Comparison of ENCODE assay signal across 1 cellular context in the genomic region with DNA sequence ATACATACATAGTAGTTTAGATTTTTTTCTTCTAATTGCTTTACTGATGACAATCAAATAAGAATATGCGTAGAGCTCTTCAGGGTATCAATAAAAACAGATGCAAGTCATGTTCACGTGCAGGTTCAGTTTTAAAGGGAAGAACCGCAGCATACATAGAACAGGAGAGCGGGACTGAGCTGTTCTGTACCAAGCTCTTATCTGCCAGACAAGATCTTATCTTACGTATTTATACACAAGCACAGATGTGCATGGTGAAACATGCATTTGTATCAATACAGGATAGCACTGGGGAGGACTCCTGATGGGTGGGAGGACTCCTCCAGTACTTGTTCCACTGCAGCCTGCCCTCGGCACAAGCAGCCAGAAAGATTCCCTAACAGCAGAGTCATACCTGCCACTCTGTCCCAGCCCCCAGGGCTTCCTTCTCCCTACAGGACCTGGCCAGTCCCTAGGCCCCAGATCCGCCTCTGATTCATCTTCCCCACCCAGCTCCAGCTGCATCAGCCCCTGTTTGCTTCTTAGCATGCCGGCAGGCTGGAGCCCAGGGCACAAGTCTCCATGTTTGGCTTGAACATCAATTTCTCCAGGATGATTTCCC.
TF ChIP-seq lines count a peak whose summit lies in the region.

No MANE protein-coding gene starts in this region.

TF ChIP-seq in GM23338, 12 proteins besides CTCF, POLR2A, EP300 and RAD21 (continued from another document):
- TF ChIP-seq, protein P1, sequence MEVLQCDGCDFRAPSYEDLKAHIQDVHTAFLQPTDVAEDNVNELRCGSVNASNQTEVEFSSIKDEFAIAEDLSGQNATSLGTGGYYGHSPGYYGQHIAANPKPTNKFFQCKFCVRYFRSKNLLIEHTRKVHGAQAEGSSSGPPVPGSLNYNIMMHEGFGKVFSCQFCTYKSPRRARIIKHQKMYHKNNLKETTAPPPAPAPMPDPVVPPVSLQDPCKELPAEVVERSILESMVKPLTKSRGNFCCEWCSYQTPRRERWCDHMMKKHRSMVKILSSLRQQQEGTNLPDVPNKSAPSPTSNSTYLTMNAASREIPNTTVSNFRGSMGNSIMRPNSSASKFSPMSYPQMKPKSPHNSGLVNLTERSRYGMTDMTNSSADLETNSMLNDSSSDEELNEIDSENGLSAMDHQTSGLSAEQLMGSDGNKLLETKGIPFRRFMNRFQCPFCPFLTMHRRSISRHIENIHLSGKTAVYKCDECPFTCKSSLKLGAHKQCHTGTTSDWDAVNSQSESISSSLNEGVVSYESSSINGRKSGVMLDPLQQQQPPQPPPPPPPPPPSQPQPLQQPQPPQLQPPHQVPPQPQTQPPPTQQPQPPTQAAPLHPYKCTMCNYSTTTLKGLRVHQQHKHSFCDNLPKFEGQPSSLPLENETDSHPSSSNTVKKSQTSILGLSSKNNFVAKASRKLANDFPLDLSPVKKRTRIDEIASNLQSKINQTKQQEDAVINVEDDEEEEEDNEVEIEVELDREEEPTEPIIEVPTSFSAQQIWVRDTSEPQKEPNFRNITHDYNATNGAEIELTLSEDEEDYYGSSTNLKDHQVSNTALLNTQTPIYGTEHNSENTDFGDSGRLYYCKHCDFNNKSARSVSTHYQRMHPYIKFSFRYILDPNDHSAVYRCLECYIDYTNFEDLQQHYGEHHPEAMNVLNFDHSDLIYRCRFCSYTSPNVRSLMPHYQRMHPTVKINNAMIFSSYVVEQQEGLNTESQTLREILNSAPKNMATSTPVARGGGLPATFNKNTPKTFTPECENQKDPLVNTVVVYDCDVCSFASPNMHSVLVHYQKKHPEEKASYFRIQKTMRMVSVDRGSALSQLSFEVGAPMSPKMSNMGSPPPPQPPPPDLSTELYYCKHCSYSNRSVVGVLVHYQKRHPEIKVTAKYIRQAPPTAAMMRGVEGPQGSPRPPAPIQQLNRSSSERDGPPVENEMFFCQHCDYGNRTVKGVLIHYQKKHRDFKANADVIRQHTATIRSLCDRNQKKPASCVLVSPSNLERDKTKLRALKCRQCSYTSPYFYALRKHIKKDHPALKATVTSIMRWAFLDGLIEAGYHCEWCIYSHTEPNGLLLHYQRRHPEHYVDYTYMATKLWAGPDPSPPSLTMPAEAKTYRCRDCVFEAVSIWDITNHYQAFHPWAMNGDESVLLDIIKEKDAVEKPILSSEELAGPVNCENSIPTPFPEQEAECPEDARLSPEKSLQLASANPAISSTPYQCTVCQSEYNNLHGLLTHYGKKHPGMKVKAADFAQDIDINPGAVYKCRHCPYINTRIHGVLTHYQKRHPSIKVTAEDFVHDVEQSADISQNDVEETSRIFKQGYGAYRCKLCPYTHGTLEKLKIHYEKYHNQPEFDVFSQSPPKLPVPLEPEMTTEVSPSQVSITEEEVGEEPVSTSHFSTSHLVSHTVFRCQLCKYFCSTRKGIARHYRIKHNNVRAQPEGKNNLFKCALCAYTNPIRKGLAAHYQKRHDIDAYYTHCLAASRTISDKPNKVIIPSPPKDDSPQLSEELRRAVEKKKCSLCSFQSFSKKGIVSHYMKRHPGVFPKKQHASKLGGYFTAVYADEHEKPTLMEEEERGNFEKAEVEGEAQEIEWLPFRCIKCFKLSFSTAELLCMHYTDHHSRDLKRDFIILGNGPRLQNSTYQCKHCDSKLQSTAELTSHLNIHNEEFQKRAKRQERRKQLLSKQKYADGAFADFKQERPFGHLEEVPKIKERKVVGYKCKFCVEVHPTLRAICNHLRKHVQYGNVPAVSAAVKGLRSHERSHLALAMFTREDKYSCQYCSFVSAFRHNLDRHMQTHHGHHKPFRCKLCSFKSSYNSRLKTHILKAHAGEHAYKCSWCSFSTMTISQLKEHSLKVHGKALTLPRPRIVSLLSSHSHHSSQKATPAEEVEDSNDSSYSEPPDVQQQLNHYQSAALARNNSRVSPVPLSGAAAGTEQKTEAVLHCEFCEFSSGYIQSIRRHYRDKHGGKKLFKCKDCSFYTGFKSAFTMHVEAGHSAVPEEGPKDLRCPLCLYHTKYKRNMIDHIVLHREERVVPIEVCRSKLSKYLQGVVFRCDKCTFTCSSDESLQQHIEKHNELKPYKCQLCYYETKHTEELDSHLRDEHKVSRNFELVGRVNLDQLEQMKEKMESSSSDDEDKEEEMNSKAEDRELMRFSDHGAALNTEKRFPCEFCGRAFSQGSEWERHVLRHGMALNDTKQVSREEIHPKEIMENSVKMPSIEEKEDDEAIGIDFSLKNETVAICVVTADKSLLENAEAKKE (CRISPR knock-in tag; IDR thresholded peaks at IDR 0.05), result no peak
- TF ChIP-seq ZNF331 (CRISPR knock-in tag; IDR thresholded peaks at IDR 0.05; ENCODE audit: low read depth) (no peak), CREB1 (CRISPR knock-in tag; IDR thresholded peaks at IDR 0.05; ENCODE audit: low read depth) (no peak), EZH2phosphoT487 (IDR thresholded peaks at IDR 0.05; ENCODE audit: unreplicated experiment) (no peak), JUNB (IDR thresholded peaks at IDR 0.05; ENCODE audit: unreplicated experiment) (no peak)
- TF ChIP-seq, protein P2, sequence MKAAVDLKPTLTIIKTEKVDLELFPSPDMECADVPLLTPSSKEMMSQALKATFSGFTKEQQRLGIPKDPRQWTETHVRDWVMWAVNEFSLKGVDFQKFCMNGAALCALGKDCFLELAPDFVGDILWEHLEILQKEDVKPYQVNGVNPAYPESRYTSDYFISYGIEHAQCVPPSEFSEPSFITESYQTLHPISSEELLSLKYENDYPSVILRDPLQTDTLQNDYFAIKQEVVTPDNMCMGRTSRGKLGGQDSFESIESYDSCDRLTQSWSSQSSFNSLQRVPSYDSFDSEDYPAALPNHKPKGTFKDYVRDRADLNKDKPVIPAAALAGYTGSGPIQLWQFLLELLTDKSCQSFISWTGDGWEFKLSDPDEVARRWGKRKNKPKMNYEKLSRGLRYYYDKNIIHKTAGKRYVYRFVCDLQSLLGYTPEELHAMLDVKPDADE (IDR thresholded peaks at IDR 0.05), result no peak
